1 cellular context compared by ENCODE assay signal in the genomic region with DNA sequence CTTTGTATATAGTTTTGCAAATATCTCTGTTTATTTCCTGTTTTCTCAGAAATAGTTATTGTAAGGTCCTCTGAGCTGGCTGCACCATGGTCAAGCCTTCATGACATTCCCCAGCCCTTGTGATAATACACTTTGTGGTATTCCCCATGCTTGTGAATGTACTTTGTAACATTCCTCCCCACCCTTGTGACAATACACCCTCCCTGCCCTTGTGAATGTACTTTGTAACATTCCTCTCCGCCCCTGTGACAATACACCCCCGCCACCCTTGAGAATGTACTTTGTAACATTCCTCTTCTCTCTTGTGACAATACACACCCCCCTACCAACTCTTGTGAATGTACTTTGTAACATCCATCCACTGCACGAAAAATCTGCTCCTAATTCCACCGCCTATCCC.
TF ChIP-seq lines count a peak whose summit lies in the region.

No MANE protein-coding gene starts in this region.

TF ChIP-seq in HepG2, 621 proteins besides CTCF, POLR2A, EP300 and RAD21 (continued from another document and continues in another):
- TF ChIP-seq SOX6 (IDR thresholded peaks at IDR 0.05), result no peak
- TF ChIP-seq SOX6 (CRISPR knock-in tag; IDR thresholded peaks at IDR 0.05), result peak; percentile 98
- TF ChIP-seq ETS1 (CRISPR knock-in tag; IDR thresholded peaks at IDR 0.05), result no peak
- no peak for TF ChIP-seq GPN1 (CRISPR knock-in tag; IDR thresholded peaks at IDR 0.05; ENCODE audit: borderline replicate concordance)
- TF ChIP-seq, protein P1, sequence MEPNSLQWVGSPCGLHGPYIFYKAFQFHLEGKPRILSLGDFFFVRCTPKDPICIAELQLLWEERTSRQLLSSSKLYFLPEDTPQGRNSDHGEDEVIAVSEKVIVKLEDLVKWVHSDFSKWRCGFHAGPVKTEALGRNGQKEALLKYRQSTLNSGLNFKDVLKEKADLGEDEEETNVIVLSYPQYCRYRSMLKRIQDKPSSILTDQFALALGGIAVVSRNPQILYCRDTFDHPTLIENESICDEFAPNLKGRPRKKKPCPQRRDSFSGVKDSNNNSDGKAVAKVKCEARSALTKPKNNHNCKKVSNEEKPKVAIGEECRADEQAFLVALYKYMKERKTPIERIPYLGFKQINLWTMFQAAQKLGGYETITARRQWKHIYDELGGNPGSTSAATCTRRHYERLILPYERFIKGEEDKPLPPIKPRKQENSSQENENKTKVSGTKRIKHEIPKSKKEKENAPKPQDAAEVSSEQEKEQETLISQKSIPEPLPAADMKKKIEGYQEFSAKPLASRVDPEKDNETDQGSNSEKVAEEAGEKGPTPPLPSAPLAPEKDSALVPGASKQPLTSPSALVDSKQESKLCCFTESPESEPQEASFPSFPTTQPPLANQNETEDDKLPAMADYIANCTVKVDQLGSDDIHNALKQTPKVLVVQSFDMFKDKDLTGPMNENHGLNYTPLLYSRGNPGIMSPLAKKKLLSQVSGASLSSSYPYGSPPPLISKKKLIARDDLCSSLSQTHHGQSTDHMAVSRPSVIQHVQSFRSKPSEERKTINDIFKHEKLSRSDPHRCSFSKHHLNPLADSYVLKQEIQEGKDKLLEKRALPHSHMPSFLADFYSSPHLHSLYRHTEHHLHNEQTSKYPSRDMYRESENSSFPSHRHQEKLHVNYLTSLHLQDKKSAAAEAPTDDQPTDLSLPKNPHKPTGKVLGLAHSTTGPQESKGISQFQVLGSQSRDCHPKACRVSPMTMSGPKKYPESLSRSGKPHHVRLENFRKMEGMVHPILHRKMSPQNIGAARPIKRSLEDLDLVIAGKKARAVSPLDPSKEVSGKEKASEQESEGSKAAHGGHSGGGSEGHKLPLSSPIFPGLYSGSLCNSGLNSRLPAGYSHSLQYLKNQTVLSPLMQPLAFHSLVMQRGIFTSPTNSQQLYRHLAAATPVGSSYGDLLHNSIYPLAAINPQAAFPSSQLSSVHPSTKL (CRISPR knock-in tag; IDR thresholded peaks at IDR 0.05), result peak; percentile 77
- TF ChIP-seq MEIS1 (CRISPR knock-in tag; IDR thresholded peaks at IDR 0.05; ENCODE audit: borderline replicate concordance), result no peak
- peak; percentile 66 for TF ChIP-seq FOXA1 (IDR thresholded peaks at IDR 0.05)
- TF ChIP-seq FOXA1 (CRISPR knock-in tag; IDR thresholded peaks at IDR 0.05), result peak; percentile 65
- peak; percentile 15; the same call in 1 of the 2 replicates for TF ChIP-seq MAX (IDR thresholded peaks at IDR 0.05)
- TF ChIP-seq TCF7 (IDR thresholded peaks at IDR 0.05; ENCODE audit: low read depth), result 0 out of 2 replicates have a peak, but pooled peaks have one; percentile 26
- no peak for TF ChIP-seq ZNF251 (CRISPR knock-in tag; IDR thresholded peaks at IDR 0.05)
- no peak for TF ChIP-seq NR1H2 (CRISPR knock-in tag; IDR thresholded peaks at IDR 0.05; ENCODE audit: borderline replicate concordance, low read depth)
- TF ChIP-seq ISL2 (CRISPR knock-in tag; IDR thresholded peaks at IDR 0.05), result 0 out of 2 replicates have a peak, but pooled peaks have one; percentile 32
- 0 out of 2 replicates have a peak, but pooled peaks have one; percentile 33 for TF ChIP-seq CBX5 (CRISPR knock-in tag; IDR thresholded peaks at IDR 0.05; ENCODE audit: borderline replicate concordance)
- TF ChIP-seq ZNF800 (CRISPR knock-in tag; IDR thresholded peaks at IDR 0.05), result no peak
- peak; percentile 78 for TF ChIP-seq HNF4G (IDR thresholded peaks at IDR 0.05; ENCODE audit: borderline replicate concordance, low read depth, low read length)
- peak; percentile 67; the same call in 1 of the 2 replicates for TF ChIP-seq HNF4G (CRISPR knock-in tag; IDR thresholded peaks at IDR 0.05; ENCODE audit: borderline replicate concordance, low read depth)
- TF ChIP-seq SETDB1 (CRISPR knock-in tag; IDR thresholded peaks at IDR 0.05; ENCODE audit: borderline replicate concordance), result 0 out of 2 replicates have a peak, but pooled peaks have one; percentile 40
- TF ChIP-seq FOXO1 (CRISPR knock-in tag; IDR thresholded peaks at IDR 0.05), result peak; percentile 56; the same call in 1 of the 2 replicates
- TF ChIP-seq, protein P2, sequence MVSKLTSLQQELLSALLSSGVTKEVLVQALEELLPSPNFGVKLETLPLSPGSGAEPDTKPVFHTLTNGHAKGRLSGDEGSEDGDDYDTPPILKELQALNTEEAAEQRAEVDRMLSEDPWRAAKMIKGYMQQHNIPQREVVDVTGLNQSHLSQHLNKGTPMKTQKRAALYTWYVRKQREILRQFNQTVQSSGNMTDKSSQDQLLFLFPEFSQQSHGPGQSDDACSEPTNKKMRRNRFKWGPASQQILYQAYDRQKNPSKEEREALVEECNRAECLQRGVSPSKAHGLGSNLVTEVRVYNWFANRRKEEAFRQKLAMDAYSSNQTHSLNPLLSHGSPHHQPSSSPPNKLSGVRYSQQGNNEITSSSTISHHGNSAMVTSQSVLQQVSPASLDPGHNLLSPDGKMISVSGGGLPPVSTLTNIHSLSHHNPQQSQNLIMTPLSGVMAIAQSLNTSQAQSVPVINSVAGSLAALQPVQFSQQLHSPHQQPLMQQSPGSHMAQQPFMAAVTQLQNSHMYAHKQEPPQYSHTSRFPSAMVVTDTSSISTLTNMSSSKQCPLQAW (CRISPR knock-in tag; IDR thresholded peaks at IDR 0.05), result 0 out of 2 replicates have a peak, but pooled peaks have one; percentile 35
- TF ChIP-seq ZNF557 (CRISPR knock-in tag; IDR thresholded peaks at IDR 0.05), result no peak
- TF ChIP-seq, protein P3, sequence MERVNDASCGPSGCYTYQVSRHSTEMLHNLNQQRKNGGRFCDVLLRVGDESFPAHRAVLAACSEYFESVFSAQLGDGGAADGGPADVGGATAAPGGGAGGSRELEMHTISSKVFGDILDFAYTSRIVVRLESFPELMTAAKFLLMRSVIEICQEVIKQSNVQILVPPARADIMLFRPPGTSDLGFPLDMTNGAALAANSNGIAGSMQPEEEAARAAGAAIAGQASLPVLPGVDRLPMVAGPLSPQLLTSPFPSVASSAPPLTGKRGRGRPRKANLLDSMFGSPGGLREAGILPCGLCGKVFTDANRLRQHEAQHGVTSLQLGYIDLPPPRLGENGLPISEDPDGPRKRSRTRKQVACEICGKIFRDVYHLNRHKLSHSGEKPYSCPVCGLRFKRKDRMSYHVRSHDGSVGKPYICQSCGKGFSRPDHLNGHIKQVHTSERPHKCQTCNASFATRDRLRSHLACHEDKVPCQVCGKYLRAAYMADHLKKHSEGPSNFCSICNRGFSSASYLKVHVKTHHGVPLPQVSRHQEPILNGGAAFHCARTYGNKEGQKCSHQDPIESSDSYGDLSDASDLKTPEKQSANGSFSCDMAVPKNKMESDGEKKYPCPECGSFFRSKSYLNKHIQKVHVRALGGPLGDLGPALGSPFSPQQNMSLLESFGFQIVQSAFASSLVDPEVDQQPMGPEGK (CRISPR knock-in tag; IDR thresholded peaks at IDR 0.05), result peak; percentile 95
- 0 out of 2 replicates have a peak, but pooled peaks have one; percentile 27 for TF ChIP-seq DMAP1 (CRISPR knock-in tag; IDR thresholded peaks at IDR 0.05)
- TF ChIP-seq ZBTB10 (CRISPR knock-in tag; IDR thresholded peaks at IDR 0.05; ENCODE audit: borderline replicate concordance), result no peak
- TF ChIP-seq HNF1A (IDR thresholded peaks at IDR 0.05; ENCODE audit: low read depth), result 0 out of 2 replicates have a peak, but pooled peaks have one; percentile 26
- TF ChIP-seq HNF1A (CRISPR knock-in tag; IDR thresholded peaks at IDR 0.05; ENCODE audit: borderline replicate concordance), result no peak
- peak; percentile 68; the same call in 1 of the 2 replicates for TF ChIP-seq ZNF614 (CRISPR knock-in tag; IDR thresholded peaks at IDR 0.05; ENCODE audit: borderline replicate concordance)
- peak; percentile 57; the same call in 1 of the 2 replicates for TF ChIP-seq ZNF441 (CRISPR knock-in tag; IDR thresholded peaks at IDR 0.05; ENCODE audit: borderline replicate concordance)
- peak; percentile 71 for TF ChIP-seq TARDBP (CRISPR knock-in tag; IDR thresholded peaks at IDR 0.05)
- 0 out of 2 replicates have a peak, but pooled peaks have one; percentile 32 for TF ChIP-seq NFKBIZ (CRISPR knock-in tag; IDR thresholded peaks at IDR 0.05)
- TF ChIP-seq ZNF740 (CRISPR knock-in tag; IDR thresholded peaks at IDR 0.05), result peak; percentile 77; the same call in 1 of the 2 replicates
- no peak for TF ChIP-seq NR2F2 (IDR thresholded peaks at IDR 0.05; ENCODE audit: borderline replicate concordance, low read depth)
- peak; percentile 50; the same call in 1 of the 2 replicates for TF ChIP-seq ZNF317 (CRISPR knock-in tag; IDR thresholded peaks at IDR 0.05)
- TF ChIP-seq FOXA3 (CRISPR knock-in tag; IDR thresholded peaks at IDR 0.05), result peak; percentile 63
